ENCODE assay signal across 9 cellular contexts in genomic region chr17:80498242-80498919, GRCh38. TPM values are rescaled to one million over a fixed set of nuclear protein-coding genes. Genes with fewer than 3 reads are reported as not detected.
DNase-seq lines count a peak whose midpoint lies in the region; ATAC-seq and TF ChIP-seq lines count a peak whose summit lies in the region.
"Had no signal": no experiment of that assay in that cellular context is flagged by ENCODE, and none has a peak within 500 bp of the region (broad histone marks: within the 10 kb centered on the region; RNA-seq: fewer than 3 reads in every experiment).

No MANE protein-coding gene starts in this region.

- TF ChIP-seq CTCF in RWPE2 (IDR thresholded peaks at IDR 0.05; ENCODE audit: poor library complexity, severe bottlenecking) (no peak), ovary (IDR thresholded peaks at IDR 0.05) (no peak)

- H3K9ac ChIP-seq in BLaER1: peak overlapping the region; percentile 48; the same call in 1 of the 2 replicates

- H3K27ac ChIP-seq in BLaER1: peak overlapping the region; percentile 68
- H3K27ac ChIP-seq in RWPE2 (ENCODE audit: poor library complexity, severe bottlenecking): no peak overlapping the region
- no peak overlapping the region for H3K27ac ChIP-seq in ovary
- H3K27ac ChIP-seq: pancreas had no signal

- H3K36me3 ChIP-seq in BLaER1 (no peaks in the 10 kb centered on the region; the same call in 1 of the 2 replicates), RWPE2 (ENCODE audit: low read depth) (no peaks in the 10 kb centered on the region), ovary (no peaks in the 10 kb centered on the region)
- H3K36me3 ChIP-seq: pancreas had no signal

- TF ChIP-seq EP300 in ovary (IDR thresholded peaks at IDR 0.05): no peak

- H3K4me1 ChIP-seq in BLaER1 (peaks cover 29% of the 10 kb centered on the region), RWPE2 (ENCODE audit: insufficient read depth, poor library complexity, severe bottlenecking) (no peaks in the 10 kb centered on the region), ovary (ENCODE audit: insufficient read depth) (peaks cover 4% of the 10 kb centered on the region)
- H3K4me1 ChIP-seq: pancreas had no signal

- peak; percentile 17; the same call in 1 of the 3 replicates for ATAC-seq in RWPE2 (ENCODE audit: low read depth)
- ATAC-seq in GM18907 (IDR thresholded peaks at IDR 0.05; ENCODE audit: unreplicated experiment): no peak
- ATAC-seq in HG03135 (IDR thresholded peaks at IDR 0.05; ENCODE audit: unreplicated experiment): no peak

- intact Hi-C loops in ovary (cut with DNase I): no loop called here

- H3K4me2 ChIP-seq in BLaER1: peak overlapping the region; percentile 59

- H4K20me1 ChIP-seq in BLaER1: no peaks in the 10 kb centered on the region

- 3 to 11% (median 10%) methylated on average over 30 of the region's 30 CpGs for WGBS in ovary, 3 donors

- no peak for TF ChIP-seq POLR2A in ovary (IDR thresholded peaks at IDR 0.05)

- H3K4me3 ChIP-seq in BLaER1 (no peak overlapping the region), RWPE2 (ENCODE audit: severe bottlenecking) (no peak overlapping the region), ovary (peak overlapping the region; percentile 4)
- H3K4me3 ChIP-seq: pancreas had no signal

- H3K9me3 ChIP-seq in BLaER1 (no peaks in the 10 kb centered on the region), RWPE2 (ENCODE audit: severe bottlenecking) (no peaks in the 10 kb centered on the region), ovary (no peaks in the 10 kb centered on the region)
- H3K9me3 ChIP-seq: pancreas had no signal

- no peak for DNase-seq in RWPE2 (ENCODE audit: low spot score)
- DNase-seq in fibroblast of peridontal ligament (ENCODE audit: extremely low read depth): peak; percentile 71
- peak; percentile 49 to 82 (median 71) for DNase-seq in ovary
- no peak for DNase-seq in HUDEP-2 (lab: John Stamatoyannopoulos, UW; ENCODE audit: unreplicated experiment in 76 of 76)
- DNase-seq in ureter (ENCODE audit: low spot score): no peak
- DNase-seq: pancreas had no signal

- H3K27me3 ChIP-seq in BLaER1: no peaks in the 10 kb centered on the region
- H3K27me3 ChIP-seq in RWPE2 (ENCODE audit: insufficient read depth, poor library complexity, severe bottlenecking): no peaks in the 10 kb centered on the region
- no peaks in the 10 kb centered on the region for H3K27me3 ChIP-seq in ovary
- H3K27me3 ChIP-seq: pancreas had no signal

RNA-seq across cellular contexts. Expression of gene NPTX1, which starts 22.0 kb away (rescaled TPM):
- total RNA-seq in ovary (10 to 100 TPM in 1 of 7 donors, under 1 TPM in 5, not detected in 1; 0.10 to 19.8 (median 0.51) TPM), ureter (2.0 TPM)
- under 1 TPM; 0.02 to 0.18 TPM for polyA plus RNA-seq in ovary

RNA-seq across cellular contexts. Expression of gene RPTOR, which starts 46.3 kb away (rescaled TPM):
- total RNA-seq in ovary: 10 to 100 TPM; 20.7 to 41.9 (median 31.4) TPM
- polyA plus RNA-seq in ovary: 10 to 100 TPM; 11.1 to 13.4 TPM
- total RNA-seq in ureter: 64.2 TPM

Comparison
In these comparisons a context has a peak if more than half of its experiments do, and no peak if none do; other contexts are left out.
1. DNase-seq: peak in fibroblast of peridontal ligament (single experiment) and ovary (5 of 5); none in RWPE2 (single experiment), HUDEP-2 (0 of 76) and ureter (single experiment).